ENCODE assay signal across 19 cellular contexts in the genomic region with DNA sequence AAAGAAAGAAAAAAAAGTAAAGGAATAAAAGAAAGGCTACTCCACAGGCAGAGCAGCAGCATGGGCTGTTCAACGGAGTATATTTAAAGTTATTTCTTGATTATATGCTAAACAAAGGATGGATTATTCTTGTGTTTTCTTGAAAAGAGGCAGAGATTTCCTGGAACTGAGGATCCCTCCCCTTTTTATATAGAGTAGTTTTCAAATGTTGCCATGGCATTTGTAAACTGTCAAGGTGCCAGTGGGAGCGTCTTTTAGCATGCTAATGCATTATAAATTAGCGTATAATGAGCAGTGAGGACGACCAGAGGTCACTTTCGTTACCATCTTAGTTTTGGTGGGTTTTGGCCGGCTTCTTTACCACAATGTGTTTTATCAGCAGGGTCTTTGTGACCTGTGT. TPM values are rescaled to one million over a fixed set of nuclear protein-coding genes. Genes with fewer than 3 reads are reported as not detected.
DNase-seq lines count a peak whose midpoint lies in the region; ATAC-seq, FAIRE-seq and TF ChIP-seq lines count a peak whose summit lies in the region.
"Had no signal": no experiment of that assay in that cellular context is flagged by ENCODE, and none has a peak within 500 bp of the region (broad histone marks: within the 10 kb centered on the region; RNA-seq: fewer than 3 reads in every experiment).

No MANE protein-coding gene starts in this region.

- TF ChIP-seq POLR2A in tibial nerve (IDR thresholded peaks at IDR 0.05), result no peak

- H3K9ac ChIP-seq in GM23248 (no peak overlapping the region), keratinocyte (ENCODE audit: control insufficient read depth, extremely low read depth, insufficient read depth, low read length) (no peak overlapping the region)
- H3K9ac ChIP-seq: parathyroid adenoma had no signal

- no peak for TF ChIP-seq EP300 in tibial nerve (IDR thresholded peaks at IDR 0.05)

- H2AFZ ChIP-seq in GM23248 (0 out of 2 replicates have a peak overlapping the region, but pooled peaks have one; percentile 57), keratinocyte (ENCODE audit: control insufficient read depth, low read length) (no peak overlapping the region)
- H2AFZ ChIP-seq: parathyroid adenoma had no signal

- peaks cover 6% of the 10 kb centered on the region for H3F3A ChIP-seq in GM23248 (ENCODE audit: insufficient read depth)

- no peaks in the 10 kb centered on the region for H3K9me2 ChIP-seq in GM23248 (ENCODE audit: insufficient read depth)

- H3K4me2 ChIP-seq in GM23248 (ENCODE audit: unreplicated experiment), result no peak overlapping the region
- no peak overlapping the region for H3K4me2 ChIP-seq in keratinocyte (ENCODE audit: control insufficient read depth, extremely low read depth, insufficient read depth, low read depth, low read length)

- FAIRE-seq in keratinocyte (lab: Jason Lieb, UNC), result no peak

- no peak for ATAC-seq in GM18520 (IDR thresholded peaks at IDR 0.05; ENCODE audit: unreplicated experiment)
- ATAC-seq: left ventricle myocardium superior had no signal

- H3K9me1 ChIP-seq in keratinocyte (ENCODE audit: control insufficient read depth, extremely low read depth, insufficient read depth, low read length), result no peaks in the 10 kb centered on the region

- H3K9me3 ChIP-seq in GM23248 (ENCODE audit: low read depth) (no peaks in the 10 kb centered on the region), keratinocyte (ENCODE audit: control insufficient read depth, low read depth, low read length) (no peaks in the 10 kb centered on the region), tibial nerve (no peaks in the 10 kb centered on the region)
- H3K9me3 ChIP-seq: right lobe of liver, SJCRH30 had no signal

- in situ Hi-C loops in GM23248 (cut with MboI), result no loop called here

- WGBS in GM23248 (ENCODE audit: low coverage in 1 of 2, low lambda C conversion rate in 2 of 2, missing lambda C conversion rate in 2 of 2), 2 experiments, result 78 to 87% methylated on average over 6 of the region's 6 CpGs
- WGBS in tibial nerve, 2 donors, result 44 to 52% methylated on average over 6 of the region's 6 CpGs

- H3K4me3 ChIP-seq in GM23248 (no peak overlapping the region), keratinocyte (ENCODE audit: control insufficient read depth in 2 of 3, extremely low read depth in 1 of 3, insufficient read depth in 2 of 3, low read depth in 1 of 3, low read length in 3 of 3) (no peak overlapping the region), tibial nerve (no peak overlapping the region)
- H3K4me3 ChIP-seq: heart right ventricle, right lobe of liver, SJCRH30 had no signal

- H4K20me1 ChIP-seq in GM23248 (ENCODE audit: insufficient read depth) (no peaks in the 10 kb centered on the region), keratinocyte (ENCODE audit: control insufficient read depth, extremely low read depth, insufficient read depth, low read length) (no peaks in the 10 kb centered on the region)

- H3K4me1 ChIP-seq in GM23248 (ENCODE audit: insufficient read depth) (peaks cover 10% of the 10 kb centered on the region; the same call in 1 of the 2 replicates), keratinocyte (ENCODE audit: control insufficient read depth, extremely low read depth, insufficient read depth, low read length) (peaks cover 9% of the 10 kb centered on the region), tibial nerve (peaks cover 0 to 16% (median 3%) of the 10 kb centered on the region in 4 donors)
- H3K4me1 ChIP-seq: parathyroid adenoma, right lobe of liver, SJCRH30 had no signal

- H3K27ac ChIP-seq in GM23248 (peak overlapping the region; percentile 71; the same call in 1 of the 2 replicates), keratinocyte (ENCODE audit: control insufficient read depth, insufficient read depth, low read length) (peak overlapping the region; percentile 52), tibial nerve (no peak overlapping the region)
- H3K27ac ChIP-seq: C4-2B, parathyroid adenoma, right lobe of liver, SJCRH30 had no signal

- no peaks in the 10 kb centered on the region for H3K79me2 ChIP-seq in GM23248 (ENCODE audit: insufficient read depth)
- no peaks in the 10 kb centered on the region for H3K79me2 ChIP-seq in keratinocyte (ENCODE audit: control insufficient read depth, insufficient read depth, low read length)
- H3K79me2 ChIP-seq: parathyroid adenoma had no signal

- TF ChIP-seq CTCF in keratinocyte (optimal IDR thresholded peaks at IDR 0.05 in 1 of 3, IDR thresholded peaks at IDR 0.05 in 1 of 3, conservative IDR thresholded peaks at IDR 0.05 in 1 of 3; ENCODE audit: extremely low read depth in 1 of 3, insufficient read depth in 2 of 3, low read length in 3 of 3), result no peak
- no peak for TF ChIP-seq CTCF in tibial nerve (IDR thresholded peaks at IDR 0.05)

- dilution Hi-C loops in keratinocyte (cut with MboI; ENCODE audit: extremely low pct_ligation_motif_present, low sequenced_read_pairs), result no loop called here

- H3K36me3 ChIP-seq in GM23248 (ENCODE audit: low read depth), result no peaks in the 10 kb centered on the region
- H3K36me3 ChIP-seq in keratinocyte (ENCODE audit: control insufficient read depth in 2 of 2, extremely low read depth in 1 of 2, insufficient read depth in 2 of 2, low read length in 2 of 2), result no peaks in the 10 kb centered on the region
- no peaks in the 10 kb centered on the region for H3K36me3 ChIP-seq in tibial nerve
- H3K36me3 ChIP-seq: heart right ventricle, right lobe of liver, SJCRH30 had no signal

- H3K27me3 ChIP-seq in GM23248 (replicated peaks; ENCODE audit: insufficient read depth) (no peaks in the 10 kb centered on the region), keratinocyte (ENCODE audit: control insufficient read depth, extremely low read depth, insufficient read depth, low read length) (no peaks in the 10 kb centered on the region), tibial nerve (no peaks in the 10 kb centered on the region)
- H3K27me3 ChIP-seq: heart right ventricle, right lobe of liver, SJCRH30 had no signal

- DNase-seq in GM23248 (no peak), M059J (ENCODE audit: low read depth) (peak; percentile 28), astrocyte of the hippocampus (ENCODE audit: low read depth, low spot score) (peak; percentile 22), keratinocyte (ENCODE audit: low read depth, low spot score) (no peak), HUDEP-2 (lab: John Stamatoyannopoulos, UW; ENCODE audit: unreplicated experiment in 76 of 76) (no peak), tibial nerve (ENCODE audit: low spot score in 2 of 2) (no peak)
- DNase-seq: activated gamma-delta T cell treated with Interleukin-2 at 50 U/mL for 16 hours, GF-D8, heart right ventricle, left ventricle myocardium superior, NCI-H1048, NCI-H2029, NCI-H2227 treated with DMSO at 0.1 percent for 48 hours, NCI-H774, right lobe of liver, SJCRH30 had no signal

RNA-seq across cellular contexts. Expression of a gene that starts 30.0 kb away (rescaled TPM):
- total RNA-seq in GM23248 (2014; rRNA removed; shearing (Covaris generic)), result 56.3 and 69.3 TPM in 2 replicates
- 63.7 and 67.0 TPM in 2 replicates for polyA plus RNA-seq in GM23248 (2016; fragmentation: Nextera tagmentation; extraction: Ambion mirVana)
- total RNA-seq in M059J (2014; rRNA removed; shearing (Covaris generic)), result 32.4 and 49.4 TPM in 2 replicates
- 16.3 to 32.9 TPM (median 22.7 TPM) in 3 replicates for polyA plus RNA-seq in keratinocyte
- 17.2 TPM for polyA plus RNA-seq in keratinocyte (2011; ENCODE audit: low read depth)
- 24.7 and 25.2 TPM in 2 replicates for polyA plus RNA-seq in keratinocyte (2011; cell fraction: cytosol; rRNA removed)
- 65.9 and 75.1 TPM in 2 replicates for polyA plus RNA-seq in keratinocyte (2011; cell fraction: nucleus; rRNA removed)
- polyA plus RNA-seq in keratinocyte (2012; ENCODE audit: low replicate concordance), result 21.5 and 35.6 TPM in 2 replicates
- 32.8 to 56.7 TPM (median 44.8 TPM) in 3 replicates for polyA minus RNA-seq in keratinocyte
- 49.9 TPM for polyA minus RNA-seq in keratinocyte (2011; cell fraction: cytosol; rRNA and poly(A)+ RNA removed)
- 57.8 and 108 TPM in 2 replicates for polyA minus RNA-seq in keratinocyte (2011; cell fraction: nucleus; rRNA and poly(A)+ RNA removed)
- total RNA-seq in tibial nerve, result 10 to 100 TPM; 46.1 to 50.3 (median 49.5) TPM

Comparison
In these comparisons a context has a peak if more than half of its experiments do, and no peak if none do; other contexts are left out.
1. DNase-seq: peak in M059J (single experiment) and astrocyte of the hippocampus (single experiment); none in GM23248 (single experiment), keratinocyte (single experiment), HUDEP-2 (0 of 76) and tibial nerve (0 of 2).
2. H3K27ac ChIP-seq: peak in GM23248 (single experiment) and keratinocyte (single experiment); none in tibial nerve (0 of 4).